In the genomic region with DNA sequence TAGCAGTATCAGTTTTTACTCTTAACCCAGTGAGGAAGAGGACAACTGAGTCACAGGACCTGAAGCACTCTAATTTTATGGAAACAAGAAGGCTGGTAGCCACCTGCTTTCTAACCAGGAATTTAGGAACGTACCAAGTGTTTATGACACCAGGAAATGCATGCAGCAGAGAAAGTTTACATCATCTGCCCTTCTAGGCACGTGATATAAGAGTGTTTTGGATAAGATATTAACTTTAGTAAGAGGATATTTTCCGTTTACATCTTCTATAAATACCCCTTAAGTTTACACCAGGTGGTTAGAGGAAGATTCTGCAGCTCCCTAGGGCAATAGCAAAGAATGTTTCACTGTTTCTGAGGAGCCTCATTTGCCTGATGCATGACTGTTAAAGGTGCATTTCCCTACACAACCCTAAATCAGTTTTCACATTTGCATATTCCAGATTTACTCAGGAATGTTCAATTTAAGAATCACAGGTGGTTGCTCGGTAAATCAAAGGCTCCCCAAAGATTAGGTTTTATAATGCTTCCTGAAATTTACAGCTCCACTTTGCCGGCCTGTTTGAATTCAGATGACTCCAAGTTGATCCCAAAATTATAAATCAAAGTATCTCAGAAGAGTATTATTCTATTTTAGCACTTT, we compare ENCODE assay signal across 13 cellular contexts. TPM values are rescaled to one million over a fixed set of nuclear protein-coding genes. Genes with fewer than 3 reads are reported as not detected.
DNase-seq lines count a peak whose midpoint lies in the region; ATAC-seq, FAIRE-seq and TF ChIP-seq lines count a peak whose summit lies in the region.
"Had no signal": no experiment of that assay in that cellular context is flagged by ENCODE, and none has a peak within 500 bp of the region (broad histone marks: within the 10 kb centered on the region; RNA-seq: fewer than 3 reads in every experiment).

No MANE protein-coding gene starts in this region.

- intact Hi-C loops in A673 (cut with micrococcal nuclease; ENCODE audit: unreplicated experiment): no loop called here

- H3K27me3 ChIP-seq in A673 (replicated peaks; ENCODE audit: insufficient read depth, low read depth, low read length, poor library complexity): no peaks in the 10 kb centered on the region
- no peaks in the 10 kb centered on the region for H3K27me3 ChIP-seq in iPS-20b (ENCODE audit: insufficient read depth, low read length)
- H3K27me3 ChIP-seq: spleen had no signal

- no peak overlapping the region for H3K9ac ChIP-seq in iPS-20b (ENCODE audit: low read depth, low read length)

- POLR2A ChIA-PET in A673 (lab: Charles Lee; ENCODE audit: low non-redundant PET): interaction anchor here (0.7 kb wide), 1 partner anchor 405 kb away, joined by 9 read pairs; the partner anchor contains the start of genes MED22 and RPL7A
- POLR2A ChIA-PET in WTC11 (lab: Charles Lee): no interaction called here

- peak overlapping the region; percentile 84 for H3K4me3 Mint-ChIP-seq in WTC11

- no peak for TF ChIP-seq POLR2A in GM12892 (IDR thresholded peaks at IDR 0.05; ENCODE audit: low read depth, low read length)

- no peaks in the 10 kb centered on the region for H3K27me3 Mint-ChIP-seq in WTC11 (ENCODE audit: low read depth)

- TF ChIP-seq CTCF in A673 (conservative IDR thresholded peaks at IDR 0.05; ENCODE audit: low read depth, low read length): no peak
- TF ChIP-seq CTCF in WTC11 (IDR thresholded peaks at IDR 0.05): no peak

- no peaks in the 10 kb centered on the region for H3K36me3 Mint-ChIP-seq in WTC11

- peak; percentile 9 for FAIRE-seq in GM12892 (lab: Jason Lieb, UNC)

- ATAC-seq in WTC11: no peak
- no peak for ATAC-seq in GM18502 (IDR thresholded peaks at IDR 0.05; ENCODE audit: poor library complexity, unreplicated experiment)

- H3K9me3 Mint-ChIP-seq in WTC11: no peaks in the 10 kb centered on the region

- H3K4me1 ChIP-seq in A673 (ENCODE audit: insufficient read depth, low read length, poor library complexity, severe bottlenecking): peaks cover 11% of the 10 kb centered on the region
- H3K4me1 ChIP-seq in iPS-20b (ENCODE audit: insufficient read depth, low read length): peaks cover 14% of the 10 kb centered on the region; the same call in 1 of the 2 replicates

- H3K27ac Mint-ChIP-seq in WTC11: peak overlapping the region; percentile 9; the same call in 1 of the 2 replicates

- H3K4me1 Mint-ChIP-seq in WTC11: peaks cover 61% of the 10 kb centered on the region

- H3K9me3 ChIP-seq in A673 (ENCODE audit: low read depth, low read length, poor library complexity, severe bottlenecking) (no peaks in the 10 kb centered on the region), iPS-20b (ENCODE audit: insufficient read depth, low read depth, low read length) (no peaks in the 10 kb centered on the region)
- H3K9me3 ChIP-seq: spleen, thoracic aorta had no signal

- H3K27ac ChIP-seq in A673 (ENCODE audit: low read depth, low read length, poor library complexity, severe bottlenecking) (no peak overlapping the region), iPS-20b (ENCODE audit: low read length) (no peak overlapping the region)
- H3K27ac ChIP-seq: thoracic aorta had no signal

- H3K36me3 ChIP-seq in A673 (ENCODE audit: insufficient read depth, low read length, poor library complexity, severe bottlenecking) (no peaks in the 10 kb centered on the region), iPS-20b (ENCODE audit: insufficient read depth, low read depth, low read length) (no peaks in the 10 kb centered on the region)
- H3K36me3 ChIP-seq: spleen, thoracic aorta had no signal

- BruUV-seq in A673 (replicated peaks; lab: Mats Ljungman, UMichigan): no TSS peak

- CTCF ChIA-PET in A673 (lab: Charles Lee) (no interaction called here), WTC11 (lab: Charles Lee) (no interaction called here)

- DNase-seq in A673 (ENCODE audit: low spot score) (no peak), GM12892 (ENCODE audit: insufficient read length) (no peak), WTC11 (ENCODE audit: low spot score) (no peak), DMS114 treated with DMSO at 0.1 percent for 48 hours (lab: John Stamatoyannopoulos, UW; ENCODE audit: unreplicated experiment) (no peak), epidermal melanocyte (ENCODE audit: insufficient read length, low spot score) (no peak), NOMO-1 (lab: John Stamatoyannopoulos, UW; ENCODE audit: unreplicated experiment in 2 of 2) (no peak)
- DNase-seq: activated effector memory CD4-positive, alpha-beta T cell treated with Interleukin-2 at 50 U/mL for 16 hours; hippocampal formation; spleen had no signal

- H3K4me3 ChIP-seq in A673 (ENCODE audit: low read depth, low read length, poor library complexity, severe bottlenecking) (peak overlapping the region; percentile 98), iPS-20b (ENCODE audit: low read length) (peak overlapping the region; percentile 5; the same call in 1 of the 2 replicates)

TF ChIP-seq in WTC11, 78 proteins besides CTCF, POLR2A, EP300 and RAD21 (continues in another document):
- TF ChIP-seq, protein P1, sequence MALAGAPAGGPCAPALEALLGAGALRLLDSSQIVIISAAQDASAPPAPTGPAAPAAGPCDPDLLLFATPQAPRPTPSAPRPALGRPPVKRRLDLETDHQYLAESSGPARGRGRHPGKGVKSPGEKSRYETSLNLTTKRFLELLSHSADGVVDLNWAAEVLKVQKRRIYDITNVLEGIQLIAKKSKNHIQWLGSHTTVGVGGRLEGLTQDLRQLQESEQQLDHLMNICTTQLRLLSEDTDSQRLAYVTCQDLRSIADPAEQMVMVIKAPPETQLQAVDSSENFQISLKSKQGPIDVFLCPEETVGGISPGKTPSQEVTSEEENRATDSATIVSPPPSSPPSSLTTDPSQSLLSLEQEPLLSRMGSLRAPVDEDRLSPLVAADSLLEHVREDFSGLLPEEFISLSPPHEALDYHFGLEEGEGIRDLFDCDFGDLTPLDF (CRISPR knock-in tag; IDR thresholded peaks at IDR 0.05): no peak
- TF ChIP-seq TEAD1 (CRISPR knock-in tag; IDR thresholded peaks at IDR 0.05): no peak
- TF ChIP-seq OVOL2 (CRISPR knock-in tag; IDR thresholded peaks at IDR 0.05; ENCODE audit: borderline replicate concordance): no peak
- TF ChIP-seq, protein P2, sequence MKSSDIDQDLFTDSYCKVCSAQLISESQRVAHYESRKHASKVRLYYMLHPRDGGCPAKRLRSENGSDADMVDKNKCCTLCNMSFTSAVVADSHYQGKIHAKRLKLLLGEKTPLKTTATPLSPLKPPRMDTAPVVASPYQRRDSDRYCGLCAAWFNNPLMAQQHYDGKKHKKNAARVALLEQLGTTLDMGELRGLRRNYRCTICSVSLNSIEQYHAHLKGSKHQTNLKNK (CRISPR knock-in tag; IDR thresholded peaks at IDR 0.05): no peak
- no peak for TF ChIP-seq ZNF416 (CRISPR knock-in tag; IDR thresholded peaks at IDR 0.05)
- no peak for TF ChIP-seq NR1H2 (CRISPR knock-in tag; IDR thresholded peaks at IDR 0.05)
- TF ChIP-seq SMAD3 (CRISPR knock-in tag; IDR thresholded peaks at IDR 0.05; ENCODE audit: borderline replicate concordance): no peak
- TF ChIP-seq, protein P3, sequence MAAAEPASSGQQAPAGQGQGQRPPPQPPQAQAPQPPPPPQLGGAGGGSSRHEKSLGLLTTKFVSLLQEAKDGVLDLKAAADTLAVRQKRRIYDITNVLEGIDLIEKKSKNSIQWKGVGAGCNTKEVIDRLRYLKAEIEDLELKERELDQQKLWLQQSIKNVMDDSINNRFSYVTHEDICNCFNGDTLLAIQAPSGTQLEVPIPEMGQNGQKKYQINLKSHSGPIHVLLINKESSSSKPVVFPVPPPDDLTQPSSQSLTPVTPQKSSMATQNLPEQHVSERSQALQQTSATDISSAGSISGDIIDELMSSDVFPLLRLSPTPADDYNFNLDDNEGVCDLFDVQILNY (CRISPR knock-in tag; IDR thresholded peaks at IDR 0.05): no peak
- no peak for TF ChIP-seq ERG (CRISPR knock-in tag; IDR thresholded peaks at IDR 0.05)
- TF ChIP-seq ZNF425 (CRISPR knock-in tag; conservative IDR thresholded peaks at IDR 0.05): no peak

RNA-seq across cellular contexts. Expression of gene TSC1, which starts 1.8 kb away (rescaled TPM):
- total RNA-seq in A673 (2021) (40.9 and 42.5 TPM in 2 replicates), WTC11 (2021) (46.4 to 53.9 TPM (median 52.9 TPM) in 3 replicates)
- 17.0 TPM for polyA plus RNA-seq in GM12892 (2012; ENCODE audit: missing spikeins)

RNA-seq across cellular contexts. Expression of gene GFI1B, which starts 35.8 kb away (rescaled TPM):
- total RNA-seq in A673 (2021) (not detected in 2 replicates), WTC11 (2021) (0.41 to 0.78 TPM (median 0.77 TPM) in 3 replicates)
- polyA plus RNA-seq in GM12892 (2012; ENCODE audit: missing spikeins): 0.21 TPM
- total RNA-seq: RPMI7951, thoracic aorta had no signal
